In genomic region chr9:130979591-130980385, GRCh38 we compare ENCODE assay signal across 1 cellular context.
A peak's percentile ranks its signal among the peaks of the same experiment; 100 is the strongest.
TF ChIP-seq lines count a peak whose summit lies in the region.

No MANE protein-coding gene starts in this region.

TF ChIP-seq in K562, 482 proteins besides CTCF, POLR2A, EP300 and RAD21:
- peak; percentile 56; the same call in 1 of the 2 replicates for TF ChIP-seq HMGXB4 (CRISPR knock-in tag; IDR thresholded peaks at IDR 0.05)
- TF ChIP-seq AFF4 (CRISPR knock-in tag; IDR thresholded peaks at IDR 0.05): no peak
- TF ChIP-seq PML (IDR thresholded peaks at IDR 0.05; ENCODE audit: low read length): no peak
- no peak for TF ChIP-seq KLF16 (IDR thresholded peaks at IDR 0.05)
- TF ChIP-seq HNRNPL (IDR thresholded peaks at IDR 0.05; ENCODE audit: low read depth, low read length): no peak
- no peak for TF ChIP-seq ARID2 (IDR thresholded peaks at IDR 0.05)
- no peak for TF ChIP-seq ZBTB33 (CRISPR knock-in tag; IDR thresholded peaks at IDR 0.05)
- TF ChIP-seq ZNF12 (CRISPR knock-in tag; IDR thresholded peaks at IDR 0.05): no peak
- peak; percentile 66; the same call in 1 of the 2 replicates for TF ChIP-seq STAT6 (CRISPR knock-in tag; IDR thresholded peaks at IDR 0.05)
- no peak for TF ChIP-seq ZNF778 (CRISPR knock-in tag; IDR thresholded peaks at IDR 0.05)
- TF ChIP-seq ZBTB40 (IDR thresholded peaks at IDR 0.05): no peak
- TF ChIP-seq ZBTB40 (CRISPR knock-in tag; IDR thresholded peaks at IDR 0.05): no peak
- no peak for TF ChIP-seq DACH1 (IDR thresholded peaks at IDR 0.05; ENCODE audit: partially characterized antibody)
- TF ChIP-seq FOXM1 (IDR thresholded peaks at IDR 0.05; ENCODE audit: low read depth): no peak
- no peak for TF ChIP-seq FOXM1 (CRISPR knock-in tag; IDR thresholded peaks at IDR 0.05; ENCODE audit: low read depth)
- TF ChIP-seq FOS (IDR thresholded peaks at IDR 0.05; ENCODE audit: extremely low read depth, insufficient read length): no peak
- no peak for TF ChIP-seq SETDB1 (IDR thresholded peaks at IDR 0.05; ENCODE audit: low read length)
- TF ChIP-seq EP400 (IDR thresholded peaks at IDR 0.05): no peak
- no peak for TF ChIP-seq ZNF184 (CRISPR knock-in tag; IDR thresholded peaks at IDR 0.05)
- no peak for TF ChIP-seq C11orf30 (IDR thresholded peaks at IDR 0.05; ENCODE audit: low read depth)
- no peak for TF ChIP-seq ATF3 (IDR thresholded peaks at IDR 0.05)
- TF ChIP-seq ATF3 (CRISPR knock-in tag; conservative IDR thresholded peaks at IDR 0.05): peak; percentile 59; the same call in 1 of the 2 replicates
- TF ChIP-seq TAF15 (IDR thresholded peaks at IDR 0.05; ENCODE audit: low read depth, low read length): no peak
- no peak for TF ChIP-seq RBM25 (IDR thresholded peaks at IDR 0.05; ENCODE audit: low read depth, low read length, severe bottlenecking)
- TF ChIP-seq ZNF699 (CRISPR knock-in tag; IDR thresholded peaks at IDR 0.05; ENCODE audit: insufficient replicate concordance): no peak
- no peak for TF ChIP-seq ZFPM2 (CRISPR knock-in tag; IDR thresholded peaks at IDR 0.05)
- 0 out of 4 replicates have a peak, but pooled peaks of 1 of the 2 experiments have one; percentile 50 for TF ChIP-seq MLX (CRISPR knock-in tag; conservative IDR thresholded peaks at IDR 0.05)
- TF ChIP-seq ATF1 (CRISPR knock-in tag; IDR thresholded peaks at IDR 0.05): no peak
- no peak for TF ChIP-seq ATF1 (tag; IDR thresholded peaks at IDR 0.05)
- no peak for TF ChIP-seq BRD9 (IDR thresholded peaks at IDR 0.05; ENCODE audit: low read depth, partially characterized antibody)
- TF ChIP-seq BRF1 (IDR thresholded peaks at IDR 0.05; ENCODE audit: borderline replicate concordance, extremely low read depth, insufficient read length): no peak
- no peak for TF ChIP-seq SMARCC2 (IDR thresholded peaks at IDR 0.05; ENCODE audit: low read depth)
- TF ChIP-seq KLF6 (CRISPR knock-in tag; IDR thresholded peaks at IDR 0.05; ENCODE audit: borderline replicate concordance): no peak
- no peak for TF ChIP-seq DPF2 (IDR thresholded peaks at IDR 0.05)
- no peak for TF ChIP-seq FOXO4 (CRISPR knock-in tag; IDR thresholded peaks at IDR 0.05)
- TF ChIP-seq ZBTB9 (CRISPR knock-in tag; IDR thresholded peaks at IDR 0.05): no peak
